17 cellular contexts compared by ENCODE assay signal in genomic region chr12:90024261-90024660, GRCh38.
DNase-seq lines count a peak whose midpoint lies in the region; ATAC-seq and TF ChIP-seq lines count a peak whose summit lies in the region.
"Had no signal": no experiment of that assay in that cellular context is flagged by ENCODE, and none has a peak within 500 bp of the region (broad histone marks: within the 10 kb centered on the region; RNA-seq: fewer than 3 reads in every experiment).

No MANE protein-coding gene starts in this region.

- POLR2A ChIA-PET in PC-9 (lab: Charles Lee; ENCODE audit: unreplicated experiment), result no interaction called here

- H4K20me1 ChIP-seq in PC-9 (ENCODE audit: insufficient read depth), result no peaks in the 10 kb centered on the region

- H3K27ac ChIP-seq in PC-9 (no peak overlapping the region), upper lobe of right lung (no peak overlapping the region), Peyer's patch (no peak overlapping the region)
- H3K27ac ChIP-seq: 22Rv1, heart left ventricle, KMS-11, tibial artery had no signal

- no peaks in the 10 kb centered on the region for H3K36me3 ChIP-seq in PC-9 (ENCODE audit: low read depth)
- H3K36me3 ChIP-seq in upper lobe of right lung, result no peaks in the 10 kb centered on the region
- no peaks in the 10 kb centered on the region for H3K36me3 ChIP-seq in Peyer's patch
- H3K36me3 ChIP-seq: heart left ventricle, tibial artery had no signal

- intact Hi-C loops in PC-9 (cut with micrococcal nuclease; ENCODE audit: unreplicated experiment), result no loop called here
- intact Hi-C loops in upper lobe of right lung (cut with DNase I), result no loop called here

- no peak overlapping the region for H3K4me3 ChIP-seq in PC-9
- H3K4me3 ChIP-seq in fibroblast of the aortic adventitia (ENCODE audit: low read depth, low read length), result no peak overlapping the region
- H3K4me3 ChIP-seq in upper lobe of right lung, result no peak overlapping the region
- no peak overlapping the region for H3K4me3 ChIP-seq in Peyer's patch
- H3K4me3 ChIP-seq: heart left ventricle, tibial artery had no signal

- peaks cover 40% of the 10 kb centered on the region for H3K4me1 ChIP-seq in PC-9 (replicated peaks; ENCODE audit: insufficient read depth)
- H3K4me1 ChIP-seq in upper lobe of right lung, result peaks cover 4% of the 10 kb centered on the region
- no peaks in the 10 kb centered on the region for H3K4me1 ChIP-seq in Peyer's patch

- ATAC-seq in upper lobe of right lung (peak; percentile 72), HG03439 (IDR thresholded peaks at IDR 0.05; ENCODE audit: unreplicated experiment) (no peak)
- ATAC-seq: heart left ventricle; stimulated activated naive B cell treated with anti-CD40 and anti-IgM and Interleukin-4, amounts not matched to agents 10 μg/mL and 1 μg/mL and 100 μg/mL, for 72 hours had no signal

- peak; percentile 20 for DNase-seq in SIG-M5 treated with dmso at 0.1 percent for 504 hours (lab: John Stamatoyannopoulos, UW; ENCODE audit: unreplicated experiment)
- no peak for DNase-seq in SIG-M5 (lab: John Stamatoyannopoulos, UW)
- DNase-seq in PC-9, result peak; percentile 5 to 73
- DNase-seq in fibroblast of the aortic adventitia (ENCODE audit: low read depth), result peak; percentile 14
- no peak for DNase-seq in upper lobe of right lung
- no peak for DNase-seq in cerebellar nuclear complex (lab: John Stamatoyannopoulos, UW)
- DNase-seq in Peyer's patch, result no peak
- DNase-seq: activated CD4-positive, alpha-beta T cell treated with anti-CD3 and anti-CD28 coated beads, Interleukin-2, amount 50 U/mL, for 1 hour; activated naive CD4-positive, alpha-beta T cell; DND-41; heart left ventricle; NCI-H1105; stimulated activated naive B cell treated with anti-CD40 and anti-IgM and Interleukin-4, amounts not matched to agents 10 μg/mL and 1 μg/mL and 100 μg/mL, for 72 hours; tibial artery had no signal

- H3K4me2 ChIP-seq in PC-9, result no peak overlapping the region
- H3K4me2 ChIP-seq: KMS-11 had no signal

- H3K27me3 ChIP-seq in PC-9 (ENCODE audit: insufficient read depth, low read depth) (no peaks in the 10 kb centered on the region), upper lobe of right lung (no peaks in the 10 kb centered on the region), Peyer's patch (no peaks in the 10 kb centered on the region)
- H3K27me3 ChIP-seq: heart left ventricle, tibial artery had no signal

- no TSS peak for BruUV-seq in PC-9 (replicated peaks; lab: Mats Ljungman, UMichigan)

- no peaks in the 10 kb centered on the region for H3K79me2 ChIP-seq in PC-9 (ENCODE audit: low read depth)

- TF ChIP-seq POLR2A in Peyer's patch (IDR thresholded peaks at IDR 0.05), result no peak

- no peak overlapping the region for H2AFZ ChIP-seq in PC-9

- H3K9me2 ChIP-seq in PC-9 (ENCODE audit: insufficient read depth), result no peaks in the 10 kb centered on the region

- TF ChIP-seq CTCF in PC-9 (conservative IDR thresholded peaks at IDR 0.05) (no peak), fibroblast of the aortic adventitia (IDR thresholded peaks at IDR 0.05; ENCODE audit: insufficient read depth, low read length) (no peak), upper lobe of right lung (IDR thresholded peaks at IDR 0.05) (no peak), Peyer's patch (IDR thresholded peaks at IDR 0.05) (no peak)

- peaks cover 9% of the 10 kb centered on the region; the same call in 1 of the 2 replicates for H3F3A ChIP-seq in PC-9 (ENCODE audit: insufficient read depth, low read depth)

- CTCF ChIA-PET in PC-9 (lab: Charles Lee), result no interaction called here

- H3K9me3 ChIP-seq in PC-9 (ENCODE audit: insufficient read depth, low read depth) (no peaks in the 10 kb centered on the region), upper lobe of right lung (no peaks in the 10 kb centered on the region), Peyer's patch (no peaks in the 10 kb centered on the region)
- H3K9me3 ChIP-seq: heart left ventricle, tibial artery had no signal

Comparison
In these comparisons a context has a peak if more than half of its experiments do, and no peak if none do; other contexts are left out.
1. DNase-seq: peak in SIG-M5 treated with dmso at 0.1 percent for 504 hours (single experiment), PC-9 (2 of 2) and fibroblast of the aortic adventitia (single experiment); none in SIG-M5 (single experiment), upper lobe of right lung (single experiment), cerebellar nuclear complex (0 of 2) and Peyer's patch (0 of 3).